In the genomic region with DNA sequence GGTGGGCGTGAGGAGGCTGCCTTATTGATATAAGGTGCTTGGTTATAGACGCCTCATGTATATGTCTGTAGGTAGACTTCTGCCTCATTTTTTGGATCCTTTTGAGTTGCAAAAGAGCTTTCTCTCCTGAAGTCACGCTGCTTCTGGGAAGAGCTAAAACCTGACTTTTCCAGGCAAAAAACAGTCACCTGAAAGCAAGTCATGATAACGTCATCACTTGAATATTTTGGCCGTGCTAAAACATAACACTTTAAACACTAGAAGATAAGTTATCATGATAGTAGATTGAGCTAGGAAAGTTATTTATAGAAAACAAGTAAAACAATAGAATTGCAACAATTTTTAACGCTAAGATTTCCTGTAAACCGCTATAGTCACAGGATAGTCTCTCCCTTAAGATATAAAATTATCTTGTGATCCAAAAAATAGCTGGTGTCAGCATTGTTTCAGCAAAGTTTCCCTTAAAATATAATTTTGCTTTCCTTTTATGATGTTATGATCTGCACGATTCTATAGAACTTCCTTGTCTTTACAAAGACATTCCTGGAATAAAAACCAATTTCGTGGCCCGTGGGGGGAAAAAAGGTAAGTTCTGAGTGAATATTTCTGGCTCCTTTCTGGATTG, we compare ENCODE assay signal across 15 cellular contexts.
DNase-seq lines count a peak whose midpoint lies in the region; ATAC-seq and TF ChIP-seq lines count a peak whose summit lies in the region.
"Had no signal": no experiment of that assay in that cellular context is flagged by ENCODE, and none has a peak within 500 bp of the region (broad histone marks: within the 10 kb centered on the region; RNA-seq: fewer than 3 reads in every experiment).

No MANE protein-coding gene starts in this region.

- H3K4me2 ChIP-seq in BLaER1, result peak overlapping the region; percentile 4; the same call in 1 of the 2 replicates
- H3K4me2 ChIP-seq in IMR-90 (ENCODE audit: low read depth, low read length), result no peak overlapping the region

- no peak overlapping the region for H2BK15ac ChIP-seq in IMR-90 (ENCODE audit: low read depth, low read length)

- TF ChIP-seq CTCF in IMR-90 (conservative IDR thresholded peaks at IDR 0.05; ENCODE audit: low read depth, low read length), result no peak
- TF ChIP-seq CTCF in fibroblast of the aortic adventitia (IDR thresholded peaks at IDR 0.05; ENCODE audit: insufficient read depth, low read length), result no peak

- H3K9me1 ChIP-seq in IMR-90 (ENCODE audit: insufficient read depth, low read length), result no peaks in the 10 kb centered on the region

- 0 out of 2 replicates have a peak, but pooled peaks cover 15% of the 10 kb centered on the region for H3K9me3 ChIP-seq in BLaER1
- H3K9me3 ChIP-seq in IMR-90 (ENCODE audit: control insufficient read depth, insufficient read depth, low read length), result no peaks in the 10 kb centered on the region

- H2AFZ ChIP-seq in IMR-90 (replicated peaks; ENCODE audit: low read length, poor library complexity), result no peak overlapping the region

- in situ Hi-C loops in IMR-90 (cut with MboI; ENCODE audit: low sequenced_read_pairs), result no loop called here

- H3K4me1 ChIP-seq in BLaER1 (peaks cover 16% of the 10 kb centered on the region), IMR-90 (ENCODE audit: control insufficient read depth, insufficient read depth, low read length) (no peaks in the 10 kb centered on the region)

- H3K9ac ChIP-seq in BLaER1, result no peak overlapping the region
- no peak overlapping the region for H3K9ac ChIP-seq in IMR-90 (ENCODE audit: low read depth, low read length)

- BruUV-seq in IMR-90 (replicated peaks; lab: Mats Ljungman, UMichigan), result no TSS peak

- H2AK9ac ChIP-seq in IMR-90 (replicated peaks; ENCODE audit: low read depth, low read length, poor library complexity), result no peak overlapping the region

- no peak overlapping the region for H3K4ac ChIP-seq in IMR-90 (ENCODE audit: low read depth, low read length)

- TF ChIP-seq RAD21 in IMR-90 (IDR thresholded peaks at IDR 0.05; ENCODE audit: low read length), result no peak

- no peak overlapping the region for H3K23ac ChIP-seq in IMR-90 (ENCODE audit: low read depth, low read length)

- dilution Hi-C loops in IMR-90 (cut with HindIII; ENCODE audit: low sequenced_read_pairs, unreplicated experiment), result no loop called here

- intact Hi-C loops in IMR-90 (cut with micrococcal nuclease), result no loop called here
- intact Hi-C loops in activated CD4-positive, alpha-beta memory T cell treated with anti-CD3 and anti-CD28 coated beads for 36 hours (cut with micrococcal nuclease), result no loop called here

- H3K56ac ChIP-seq in IMR-90 (ENCODE audit: extremely low read depth, insufficient read depth, low read length), result no peak overlapping the region

- no peaks in the 10 kb centered on the region for H3K79me1 ChIP-seq in IMR-90 (ENCODE audit: low read depth in 1 of 2, low read length in 2 of 2)

- H3K27ac ChIP-seq in BLaER1 (no peak overlapping the region), IMR-90 (ENCODE audit: insufficient read depth, low read length) (no peak overlapping the region)

- no peak overlapping the region for H3K4me3 Mint-ChIP-seq in activated CD4-positive, alpha-beta memory T cell treated with anti-CD3 and anti-CD28 coated beads for 36 hours
- H3K4me3 Mint-ChIP-seq: CD8-positive, alpha-beta T cell; HFFc6 had no signal

- H3K14ac ChIP-seq in IMR-90 (replicated peaks; ENCODE audit: low read depth, low read length), result no peak overlapping the region

- H3K27me3 ChIP-seq in BLaER1 (no peaks in the 10 kb centered on the region), IMR-90 (ENCODE audit: control insufficient read depth, insufficient read depth, low read length) (peaks cover 4% of the 10 kb centered on the region)

- H2AK5ac ChIP-seq in IMR-90 (ENCODE audit: low read depth, low read length), result no peak overlapping the region

- no peak overlapping the region for H3K18ac ChIP-seq in IMR-90 (ENCODE audit: low read depth, low read length)

- H4K8ac ChIP-seq in IMR-90 (ENCODE audit: low read depth in 2 of 2, low read length in 2 of 2), result no peak overlapping the region

- POLR2A ChIA-PET in IMR-90 (lab: Charles Lee; ENCODE audit: unreplicated experiment), result no interaction called here
- POLR2A ChIA-PET in activated CD4-positive, alpha-beta memory T cell treated with anti-CD3 and anti-CD28 coated beads for 36 hours (lab: Charles Lee), result no interaction called here

- no peak for ATAC-seq in IMR-90 (ENCODE audit: low read depth)
- ATAC-seq: CD8-positive, alpha-beta T cell; HCT116 had no signal

- DNase-seq in IMR-90 (no peak), fibroblast of the aortic adventitia (ENCODE audit: low read depth) (peak; percentile 29), OCI-M2 (lab: John Stamatoyannopoulos, UW; ENCODE audit: unreplicated experiment) (no peak)
- no peak for DNase-seq in activated CD4-positive, alpha-beta memory T cell treated with anti-CD3 and anti-CD28 coated beads for 36 hours
- no peak for DNase-seq in activated T-cell treated with anti-CD3 and anti-CD28 coated beads, Interleukin-2, amount 50 U/mL, for 48 hours
- DNase-seq: ACHN; Calu3; CD8-positive, alpha-beta T cell; DMS79 treated with DMSO at 0.1 percent for 48 hours; GF-D8; GOT3; H7; HFFc6 had no signal

- H2BK5ac ChIP-seq in IMR-90 (ENCODE audit: low read depth, low read length, poor library complexity, severe bottlenecking), result no peak overlapping the region

- H3K36me3 Mint-ChIP-seq in activated CD4-positive, alpha-beta memory T cell treated with anti-CD3 and anti-CD28 coated beads for 36 hours, result no peaks in the 10 kb centered on the region
- H3K36me3 Mint-ChIP-seq: CD8-positive, alpha-beta T cell had no signal

- no CpG with 5 or more reads among the region's 10 CpGs for WGBS in IMR-90 (ENCODE audit: extremely low coverage in 2 of 2, insufficient read length in 1 of 2), 2 experiments

- no peak overlapping the region for H3K27ac Mint-ChIP-seq in activated CD4-positive, alpha-beta memory T cell treated with anti-CD3 and anti-CD28 coated beads for 36 hours
- H3K27ac Mint-ChIP-seq: CD8-positive, alpha-beta T cell; HFFc6 had no signal

- no peak overlapping the region for H4K5ac ChIP-seq in IMR-90 (ENCODE audit: low read depth, low read length)

- no peak overlapping the region for H2BK20ac ChIP-seq in IMR-90 (ENCODE audit: low read depth, low read length)

- H4K20me1 ChIP-seq in BLaER1 (no peaks in the 10 kb centered on the region), IMR-90 (ENCODE audit: insufficient read depth, low read length) (no peaks in the 10 kb centered on the region)

- no peak overlapping the region for H4K91ac ChIP-seq in IMR-90 (ENCODE audit: insufficient read depth, low read depth, low read length)

- no peaks in the 10 kb centered on the region for H3K4me1 Mint-ChIP-seq in activated CD4-positive, alpha-beta memory T cell treated with anti-CD3 and anti-CD28 coated beads for 36 hours (ENCODE audit: low read depth)

- H3K36me3 ChIP-seq in BLaER1 (no peaks in the 10 kb centered on the region), IMR-90 (ENCODE audit: control insufficient read depth, insufficient read depth, low read length) (no peaks in the 10 kb centered on the region; the same call in 1 of the 2 replicates)

- H3K27me3 Mint-ChIP-seq in activated CD4-positive, alpha-beta memory T cell treated with anti-CD3 and anti-CD28 coated beads for 36 hours, result peaks cover 4% of the 10 kb centered on the region

- CTCF ChIA-PET in IMR-90 (lab: Yijun Ruan, JAX), result interaction anchor here (0.8 kb wide), 1 partner anchor 156 kb away, joined by 3 read pairs; no protein-coding TSS in a partner anchor
- CTCF ChIA-PET in activated CD4-positive, alpha-beta memory T cell treated with anti-CD3 and anti-CD28 coated beads for 36 hours (lab: Charles Lee), result no interaction called here

- H2BK120ac ChIP-seq in IMR-90 (ENCODE audit: low read depth, low read length), result no peak overlapping the region

- no peak for TF ChIP-seq POLR2A in IMR-90 (IDR thresholded peaks at IDR 0.05; ENCODE audit: low read depth, low read length)

- no peak overlapping the region for H3K4me3 ChIP-seq in BLaER1
- no peak overlapping the region for H3K4me3 ChIP-seq in IMR-90 (ENCODE audit: insufficient read depth, low read depth, low read length)
- H3K4me3 ChIP-seq in fibroblast of the aortic adventitia (ENCODE audit: low read depth, low read length), result no peak overlapping the region

- H3K9me3 Mint-ChIP-seq in activated CD4-positive, alpha-beta memory T cell treated with anti-CD3 and anti-CD28 coated beads for 36 hours, result no peaks in the 10 kb centered on the region
- H3K9me3 Mint-ChIP-seq: CD8-positive, alpha-beta T cell; HFFc6 had no signal

TF ChIP-seq in IMR-90, 13 proteins besides CTCF, POLR2A, EP300 and RAD21:
- TF ChIP-seq, protein P1, sequence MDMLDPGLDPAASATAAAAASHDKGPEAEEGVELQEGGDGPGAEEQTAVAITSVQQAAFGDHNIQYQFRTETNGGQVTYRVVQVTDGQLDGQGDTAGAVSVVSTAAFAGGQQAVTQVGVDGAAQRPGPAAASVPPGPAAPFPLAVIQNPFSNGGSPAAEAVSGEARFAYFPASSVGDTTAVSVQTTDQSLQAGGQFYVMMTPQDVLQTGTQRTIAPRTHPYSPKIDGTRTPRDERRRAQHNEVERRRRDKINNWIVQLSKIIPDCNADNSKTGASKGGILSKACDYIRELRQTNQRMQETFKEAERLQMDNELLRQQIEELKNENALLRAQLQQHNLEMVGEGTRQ (IDR thresholded peaks at IDR 0.05; ENCODE audit: low read depth, low read length), result no peak
- TF ChIP-seq MAFK (IDR thresholded peaks at IDR 0.05; ENCODE audit: low read depth, low read length), result peak; percentile 72
TF ChIP-seq in IMR-90: peak in this region for 1.
